ENCODE assay signal across 1 cellular context in genomic region chr6:52534363-52534762, GRCh38.
TF ChIP-seq lines count a peak whose summit lies in the region.

No MANE protein-coding gene starts in this region.

TF ChIP-seq in endothelial cell of umbilical vein, 7 proteins besides CTCF, POLR2A, EP300 and RAD21:
- TF ChIP-seq MYC (IDR thresholded peaks at IDR 0.05; ENCODE audit: low read depth, low read length) (no peak), POLR2AphosphoS5 (IDR thresholded peaks at IDR 0.05; ENCODE audit: insufficient read depth, low read depth, low read length) (no peak), EZH2 (IDR thresholded peaks at IDR 0.05; ENCODE audit: borderline replicate concordance, low read depth, low read length, severe bottlenecking) (no peak), FOS (IDR thresholded peaks at IDR 0.05; ENCODE audit: borderline replicate concordance, insufficient read depth, low read length) (no peak), JUN (IDR thresholded peaks at IDR 0.05; ENCODE audit: borderline replicate concordance, insufficient read depth, insufficient read length, low read depth) (no peak), GATA2 (IDR thresholded peaks at IDR 0.05; ENCODE audit: insufficient read depth, insufficient read length, low read depth, low read length) (no peak), MAX (IDR thresholded peaks at IDR 0.05; ENCODE audit: insufficient read depth, insufficient read length) (no peak)
